ENCODE assay signal across 18 cellular contexts in the genomic region with DNA sequence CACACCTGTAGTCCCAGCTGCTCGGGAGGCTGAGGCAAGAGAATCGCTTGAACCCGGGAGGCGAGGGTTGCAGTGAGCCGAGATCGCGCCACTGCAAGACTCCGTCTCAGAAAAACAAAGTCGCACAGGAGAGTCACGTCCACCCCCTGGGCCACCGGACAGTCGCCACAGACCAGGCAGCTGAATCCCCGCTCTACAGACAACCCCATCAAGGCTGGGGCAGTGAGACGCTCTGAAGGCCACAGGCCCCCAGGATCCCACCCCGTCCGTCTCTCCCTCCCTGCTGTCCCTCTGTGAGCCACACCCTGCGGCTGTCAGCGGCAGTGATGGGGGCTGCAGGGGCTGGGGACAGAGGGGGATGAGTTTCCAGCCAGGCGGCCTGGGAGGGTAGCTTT. TPM values are rescaled to one million over a fixed set of nuclear protein-coding genes. Genes with fewer than 3 reads are reported as not detected.
DNase-seq lines count a peak whose midpoint lies in the region; ATAC-seq and TF ChIP-seq lines count a peak whose summit lies in the region.
"Had no signal": no experiment of that assay in that cellular context is flagged by ENCODE, and none has a peak within 500 bp of the region (broad histone marks: within the 10 kb centered on the region; RNA-seq: fewer than 3 reads in every experiment).

No MANE protein-coding gene starts in this region.

- H3K27me3 Mint-ChIP-seq in HFFc6 (ENCODE audit: insufficient read depth), result peaks cover 2% of the 10 kb centered on the region; the same call in 1 of the 2 replicates

- H3K79me2 ChIP-seq in smooth muscle cell (ENCODE audit: low read depth), result no peaks in the 10 kb centered on the region

- ATAC-seq in HG02852 (IDR thresholded peaks at IDR 0.05; ENCODE audit: unreplicated experiment), result no peak
- ATAC-seq in activated CD4-positive, CD25-positive, alpha-beta regulatory T cell treated with anti-CD3 and anti-CD28 coated beads, Interleukin-2, amount 50 U/mL, for 24 hours, result no peak
- ATAC-seq: stimulated activated memory B cell treated with anti-CD40 and anti-IgM and Interleukin-4, amounts not matched to agents 10 μg/mL and 1 μg/mL and 100 μg/mL, for 72 hours had no signal

- in situ Hi-C loops in astrocyte of the cerebellum (cut with HindIII; ENCODE audit: low sequenced_read_pairs), result no loop called here

- no peak overlapping the region; the same call in 1 of the 2 replicates for H3K27ac Mint-ChIP-seq in HFFc6
- H3K27ac Mint-ChIP-seq: activated naive CD4-positive, alpha-beta T cell treated with anti-CD3 and anti-CD28 coated beads for 36 hours; CD14-positive monocyte; stimulated activated memory B cell treated with anti-CD40 and anti-IgM and Interleukin-4, amounts not matched to agents 10 μg/mL and 1 μg/mL and 100 μg/mL, for 72 hours had no signal

- no peaks in the 10 kb centered on the region for H4K20me1 ChIP-seq in smooth muscle cell (ENCODE audit: low read depth)

- H3K36me3 ChIP-seq in smooth muscle cell (ENCODE audit: low read depth), result no peaks in the 10 kb centered on the region

- DNase-seq in HFFc6 (no peak), astrocyte of the cerebellum (ENCODE audit: low read depth) (no peak), iPS-NIHi11 (ENCODE audit: low spot score) (peak; percentile 23), smooth muscle cell (lab: John Stamatoyannopoulos, UW; ENCODE audit: unreplicated experiment) (no peak), NCI-H510A (lab: John Stamatoyannopoulos, UW) (no peak), RKO (ENCODE audit: low spot score) (no peak)
- DNase-seq: activated naive CD4-positive, alpha-beta T cell treated with anti-CD3 and anti-CD28 coated beads for 36 hours; NCI-H1105 treated with DMSO at 0.1 percent for 48 hours; nucleus accumbens; RPMI8226; stimulated activated CD4-positive, alpha-beta T cell treated with anti-CD3 and anti-CD28 coated beads, Interleukin-1b, Interleukin-23, amount 100 ng/mL, for 48 hours had no signal

- H3K4me2 ChIP-seq in smooth muscle cell, result peak overlapping the region; percentile 82

- H3K4me3 Mint-ChIP-seq in HFFc6, result peak overlapping the region; percentile 84
- H3K4me3 Mint-ChIP-seq: activated naive CD4-positive, alpha-beta T cell treated with anti-CD3 and anti-CD28 coated beads for 36 hours; CD14-positive monocyte; stimulated activated memory B cell treated with anti-CD40 and anti-IgM and Interleukin-4, amounts not matched to agents 10 μg/mL and 1 μg/mL and 100 μg/mL, for 72 hours had no signal

- H2AFZ ChIP-seq in smooth muscle cell (ENCODE audit: low read depth), result no peak overlapping the region

- H3K27me3 ChIP-seq in smooth muscle cell (ENCODE audit: low read depth), result no peaks in the 10 kb centered on the region

- H3K9ac ChIP-seq in smooth muscle cell (ENCODE audit: low read depth), result no peak overlapping the region

- H3K9me3 ChIP-seq in smooth muscle cell (replicated peaks; ENCODE audit: low read depth), result no peaks in the 10 kb centered on the region

- no peak overlapping the region for H3K27ac ChIP-seq in smooth muscle cell (ENCODE audit: low read depth)

- H3K4me1 Mint-ChIP-seq in HFFc6 (ENCODE audit: low read depth), result peaks cover 22% of the 10 kb centered on the region
- H3K4me1 Mint-ChIP-seq: stimulated activated memory B cell treated with anti-CD40 and anti-IgM and Interleukin-4, amounts not matched to agents 10 μg/mL and 1 μg/mL and 100 μg/mL, for 72 hours had no signal

- peaks cover 15% of the 10 kb centered on the region for H3K4me1 ChIP-seq in smooth muscle cell (ENCODE audit: low read depth)

- H3K36me3 Mint-ChIP-seq in HFFc6 (ENCODE audit: low read depth), result peaks cover 4% of the 10 kb centered on the region
- H3K36me3 Mint-ChIP-seq: CD14-positive monocyte; stimulated activated memory B cell treated with anti-CD40 and anti-IgM and Interleukin-4, amounts not matched to agents 10 μg/mL and 1 μg/mL and 100 μg/mL, for 72 hours had no signal

- no peaks in the 10 kb centered on the region for H3F3A ChIP-seq in smooth muscle cell (ENCODE audit: low read depth)

- TF ChIP-seq CTCF in HFFc6 (IDR thresholded peaks at IDR 0.05), result no peak
- no peak for TF ChIP-seq CTCF in astrocyte of the cerebellum (IDR thresholded peaks at IDR 0.05; ENCODE audit: low read depth, low read length, missing control alignments)
- no peak for TF ChIP-seq CTCF in smooth muscle cell (IDR thresholded peaks at IDR 0.05; ENCODE audit: borderline replicate concordance, insufficient read depth, poor library complexity, severe bottlenecking)

- no peaks in the 10 kb centered on the region for H3K9me3 Mint-ChIP-seq in HFFc6
- H3K9me3 Mint-ChIP-seq: activated naive CD4-positive, alpha-beta T cell treated with anti-CD3 and anti-CD28 coated beads for 36 hours; stimulated activated memory B cell treated with anti-CD40 and anti-IgM and Interleukin-4, amounts not matched to agents 10 μg/mL and 1 μg/mL and 100 μg/mL, for 72 hours had no signal

- H3K4me3 ChIP-seq in astrocyte of the cerebellum (ENCODE audit: low read depth, low read length) (peak overlapping the region; percentile 22), smooth muscle cell (peak overlapping the region; percentile 42)

- WGBS in smooth muscle cell (ENCODE audit: low lambda C conversion rate), result 91% methylated on average over 17 of the region's 19 CpGs

RNA-seq across cellular contexts. Expression of gene PTBP1, which starts 15.5 kb away (rescaled TPM):
- 100 to 1,000 TPM; 307 to 421 (median 380) TPM for total RNA-seq in HFFc6 (2021; fragmentation: NEBNext Ultra II Directional; extraction: Animal tissue kit (Norgen Biotek cat#: 25700))
- 123 and 167 TPM in 2 replicates for total RNA-seq in smooth muscle cell
- 226 and 238 TPM in 2 replicates for polyA plus RNA-seq in smooth muscle cell

RNA-seq across cellular contexts. Expression of gene MISP, which starts 30.9 kb away (rescaled TPM):
- under 1 TPM in 2 of 6 experiments, not detected in 4; 0.05 to 0.07 TPM for total RNA-seq in HFFc6 (2021; fragmentation: NEBNext Ultra II Directional; extraction: Animal tissue kit (Norgen Biotek cat#: 25700))
- total RNA-seq in smooth muscle cell, result 1.7 and 10.2 TPM in 2 replicates
- 1.2 and 8.0 TPM in 2 replicates for polyA plus RNA-seq in smooth muscle cell
- total RNA-seq: activated CD8-positive, alpha-beta memory T cell treated with anti-CD3 and anti-CD28 coated beads for 36 hours; activated naive CD4-positive, alpha-beta T cell treated with anti-CD3 and anti-CD28 coated beads for 36 hours; H4 had no signal
- polyA plus RNA-seq: CD14-positive monocyte had no signal

RNA-seq across cellular contexts. Expression of gene PLPPR3, which starts 40.0 kb away (rescaled TPM):
- total RNA-seq in HFFc6 (2021; fragmentation: NEBNext Ultra II Directional; extraction: Animal tissue kit (Norgen Biotek cat#: 25700)), result under 1 TPM in 1 of 6 experiments, not detected in 5; 0.09 TPM
- 6.5 and 10.7 TPM in 2 replicates for total RNA-seq in smooth muscle cell
- polyA plus RNA-seq in smooth muscle cell, result 13.7 and 14.7 TPM in 2 replicates
- total RNA-seq: activated CD8-positive, alpha-beta memory T cell treated with anti-CD3 and anti-CD28 coated beads for 36 hours; activated naive CD4-positive, alpha-beta T cell treated with anti-CD3 and anti-CD28 coated beads for 36 hours; left lobe of liver had no signal
- polyA plus RNA-seq: CD14-positive monocyte had no signal

RNA-seq across cellular contexts. Expression of gene AZU1, which starts 45.8 kb away (rescaled TPM):
- not detected for total RNA-seq in HFFc6 (2021; fragmentation: NEBNext Ultra II Directional; extraction: Animal tissue kit (Norgen Biotek cat#: 25700))
- 0.45 and 8.0 TPM in 2 replicates for total RNA-seq in smooth muscle cell
- 0.32 and 2.2 TPM in 2 replicates for polyA plus RNA-seq in smooth muscle cell
- total RNA-seq: activated CD8-positive, alpha-beta memory T cell treated with anti-CD3 and anti-CD28 coated beads for 36 hours; activated naive CD4-positive, alpha-beta T cell treated with anti-CD3 and anti-CD28 coated beads for 36 hours; H4 had no signal

RNA-seq across cellular contexts. Expression of gene PRTN3, which starts 59.0 kb away (rescaled TPM):
- total RNA-seq in HFFc6 (2021; fragmentation: NEBNext Ultra II Directional; extraction: Animal tissue kit (Norgen Biotek cat#: 25700)), result not detected
- total RNA-seq in smooth muscle cell, result not detected in 2 replicates
- polyA plus RNA-seq in smooth muscle cell, result not detected in 2 replicates
- total RNA-seq: activated CD8-positive, alpha-beta memory T cell treated with anti-CD3 and anti-CD28 coated beads for 36 hours; activated naive CD4-positive, alpha-beta T cell treated with anti-CD3 and anti-CD28 coated beads for 36 hours had no signal
- polyA plus RNA-seq: CD14-positive monocyte had no signal
